Comparison of ENCODE assay signal across 23 cellular contexts in genomic region chr10:101415884-101416283, GRCh38.
"Had no signal": no experiment of that assay in that cellular context is flagged by ENCODE, and none has a peak within 500 bp of the region (broad histone marks: within the 10 kb centered on the region; RNA-seq: fewer than 3 reads in every experiment).

No MANE protein-coding gene starts in this region.

- H3K27ac Mint-ChIP-seq: mesothelial cell of epicardium, naive B cell had no signal

- H3K4me1 ChIP-seq: esophagus muscularis mucosa, foreskin keratinocyte, gastroesophageal sphincter, left lung, lower lobe of right lung had no signal

- H3K27ac ChIP-seq: coronary artery, dorsolateral prefrontal cortex, esophagus muscularis mucosa, foreskin keratinocyte, gastroesophageal sphincter, heart left ventricle, hepatocyte, left lung, lower lobe of right lung had no signal

- H3K27me3 ChIP-seq: dorsolateral prefrontal cortex, esophagus muscularis mucosa, foreskin keratinocyte, gastroesophageal sphincter, heart left ventricle, hepatocyte, left lung had no signal

- H2AFZ ChIP-seq: hepatocyte had no signal

- DNase-seq: dermis blood vessel endothelial cell; dorsolateral prefrontal cortex; effector CD4-positive, alpha-beta T cell; effector memory CD4-positive, alpha-beta T cell; foreskin keratinocyte; heart left ventricle; left cardiac atrium; left lung; left ventricle myocardium superior; lower lobe of right lung; mesenchymal stem cell; mucosa of descending colon; naive B cell had no signal

- H3K4me1 Mint-ChIP-seq: mesothelial cell of epicardium had no signal

- H3K4me3 Mint-ChIP-seq: mesothelial cell of epicardium had no signal

- H3K4me2 ChIP-seq: hepatocyte had no signal

- ATAC-seq: foreskin keratinocyte, gastroesophageal sphincter, heart left ventricle, left cardiac atrium, left lung, left ventricle myocardium superior, lower lobe of right lung, mucosa of descending colon had no signal

- FAIRE-seq: colon, endothelial cell of umbilical vein, frontal cortex, islet of Langerhans, keratinocyte had no signal

- H3K27me3 Mint-ChIP-seq: naive B cell had no signal

- H3K36me3 ChIP-seq: esophagus muscularis mucosa, gastroesophageal sphincter, heart left ventricle, left lung, lower lobe of right lung had no signal

- H3K9me3 ChIP-seq: mucosa of descending colon had no signal

- H3K4me3 ChIP-seq: coronary artery, dorsolateral prefrontal cortex, esophagus muscularis mucosa, gastroesophageal sphincter, heart left ventricle, hepatocyte, left lung, lower lobe of right lung, mucosa of descending colon had no signal
